In genomic region chr6:158000530-158001307, GRCh38 we compare ENCODE assay signal across 14 cellular contexts. TPM values are rescaled to one million over a fixed set of nuclear protein-coding genes. Genes with fewer than 3 reads are reported as not detected.
A peak's percentile ranks its signal among the peaks of the same experiment; 100 is the strongest.
DNase-seq lines count a peak whose midpoint lies in the region; ATAC-seq, FAIRE-seq and TF ChIP-seq lines count a peak whose summit lies in the region.
"Had no signal": no experiment of that assay in that cellular context is flagged by ENCODE, and none has a peak within 500 bp of the region (broad histone marks: within the 10 kb centered on the region; RNA-seq: fewer than 3 reads in every experiment).

No MANE protein-coding gene starts in this region.

- TF ChIP-seq CTCF in esophagus muscularis mucosa (IDR thresholded peaks at IDR 0.05): no peak
- no peak for TF ChIP-seq CTCF in pancreas (IDR thresholded peaks at IDR 0.05)

- H3K9me3 Mint-ChIP-seq in activated CD4-positive, alpha-beta T cell treated with anti-CD3 and anti-CD28 coated beads, Interleukin-2, amount 10 ng/mL, durations not matched to agents 24 days and 14 days: no peaks in the 10 kb centered on the region
- H3K9me3 Mint-ChIP-seq: GM23338 had no signal

- peaks cover 34% of the 10 kb centered on the region for H3K4me1 Mint-ChIP-seq in activated CD4-positive, alpha-beta T cell treated with anti-CD3 and anti-CD28 coated beads, Interleukin-2, amount 10 ng/mL, durations not matched to agents 24 days and 14 days

- no peak for TF ChIP-seq POLR2A in esophagus muscularis mucosa (IDR thresholded peaks at IDR 0.05; ENCODE audit: low read depth)

- no peaks in the 10 kb centered on the region for H3K9me3 ChIP-seq in right cardiac atrium (ENCODE audit: control insufficient read depth, low read length)
- no peaks in the 10 kb centered on the region for H3K9me3 ChIP-seq in esophagus muscularis mucosa
- no peaks in the 10 kb centered on the region for H3K9me3 ChIP-seq in pancreas
- no peaks in the 10 kb centered on the region for H3K9me3 ChIP-seq in aorta (ENCODE audit: control insufficient read depth, low read length)
- H3K9me3 ChIP-seq: A549 had no signal

- H3K4me1 ChIP-seq in right cardiac atrium (ENCODE audit: control insufficient read depth, insufficient read depth, low read length) (peaks cover 12% of the 10 kb centered on the region), esophagus muscularis mucosa (peaks cover 48 to 68% (median 65%) of the 10 kb centered on the region in 4 donors), pancreas (peaks cover 28 to 49% (median 36%) of the 10 kb centered on the region in 3 donors), aorta (ENCODE audit: control insufficient read depth in 1 of 2, insufficient read depth in 2 of 2, low read length in 2 of 2) (peaks cover 0 to 4% of the 10 kb centered on the region in 2 donors)

- H3K36me3 ChIP-seq in esophagus muscularis mucosa: no peaks in the 10 kb centered on the region
- H3K36me3 ChIP-seq in pancreas: no peaks in the 10 kb centered on the region
- no peaks in the 10 kb centered on the region for H3K36me3 ChIP-seq in aorta (ENCODE audit: control insufficient read depth in 1 of 2, insufficient read depth in 2 of 2, low read length in 1 of 2)

- H3K27ac ChIP-seq in right cardiac atrium (ENCODE audit: low read length): no peak overlapping the region
- H3K27ac ChIP-seq in esophagus muscularis mucosa (replicated peaks in 1 of 4): peak overlapping the region; percentile 53 to 77 (median 56)
- H3K27ac ChIP-seq in pancreas: peak overlapping the region; percentile 34 to 77 (median 62)
- peak overlapping the region; percentile 34 to 62 for H3K27ac ChIP-seq in aorta (ENCODE audit: low read depth in 1 of 2, low read length in 2 of 2)
- H3K27ac ChIP-seq: A549 had no signal

- H3K4me3 Mint-ChIP-seq in activated CD4-positive, alpha-beta T cell treated with anti-CD3 and anti-CD28 coated beads, Interleukin-2, amount 10 ng/mL, durations not matched to agents 24 days and 14 days: no peak overlapping the region
- H3K4me3 Mint-ChIP-seq: GM23338 had no signal

- H3K36me3 Mint-ChIP-seq in activated CD4-positive, alpha-beta T cell treated with anti-CD3 and anti-CD28 coated beads, Interleukin-2, amount 10 ng/mL, durations not matched to agents 24 days and 14 days (ENCODE audit: low read depth): peaks cover 16% of the 10 kb centered on the region

- H3K27me3 ChIP-seq in right cardiac atrium (ENCODE audit: control insufficient read depth, insufficient read depth) (no peaks in the 10 kb centered on the region), esophagus muscularis mucosa (no peaks in the 10 kb centered on the region), pancreas (no peaks in the 10 kb centered on the region), aorta (ENCODE audit: control insufficient read depth in 1 of 2, insufficient read depth in 2 of 2, low read length in 1 of 2) (no peaks in the 10 kb centered on the region)

- DNase-seq in cardiac septum (ENCODE audit: low spot score) (peak; percentile 73), right cardiac atrium (no peak), esophagus muscularis mucosa (ENCODE audit: extremely low spot score) (no peak), pancreas (peak in 2 of 6 donors; percentile 41 to 54), aorta (peak in 1 of 2 donors; percentile 68), amniotic stem cell (lab: John Stamatoyannopoulos, UW) (no peak), NCI-H2029 treated with DMSO at 0.1 percent for 48 hours (lab: John Stamatoyannopoulos, UW) (no peak)
- no peak for DNase-seq in activated CD4-positive, alpha-beta T cell treated with anti-CD3 and anti-CD28 coated beads, Interleukin-2, amount 10 ng/mL, durations not matched to agents 24 days and 14 days
- DNase-seq: activated CD4-positive, alpha-beta T cell treated with anti-CD3 and anti-CD28 coated beads, Interleukin-2, amount 50 U/mL, for 48 hours; kidney; NCI-H187 treated with DMSO at 0.1 percent for 48 hours had no signal

- no peak overlapping the region for H3K4me3 ChIP-seq in right cardiac atrium (ENCODE audit: low read length)
- H3K4me3 ChIP-seq in esophagus muscularis mucosa: no peak overlapping the region
- no peak overlapping the region for H3K4me3 ChIP-seq in pancreas
- H3K4me3 ChIP-seq in aorta (ENCODE audit: low read length in 2 of 2): no peak overlapping the region
- H3K4me3 ChIP-seq: A549, GM12878, GM23338 had no signal

- no peak for FAIRE-seq in pancreas (lab: Jason Lieb, UNC)
- FAIRE-seq: A549, GM12878, kidney had no signal

- no peak for TF ChIP-seq EP300 in esophagus muscularis mucosa (IDR thresholded peaks at IDR 0.05)

- no peaks in the 10 kb centered on the region for H3K27me3 Mint-ChIP-seq in activated CD4-positive, alpha-beta T cell treated with anti-CD3 and anti-CD28 coated beads, Interleukin-2, amount 10 ng/mL, durations not matched to agents 24 days and 14 days

- 88% methylated on average over 17 of the region's 17 CpGs for WGBS in right cardiac atrium
- WGBS in esophagus muscularis mucosa: 89% methylated on average over 17 of the region's 17 CpGs
- 86 to 95% methylated on average over 17 of the region's 17 CpGs for WGBS in pancreas, 2 donors
- WGBS in aorta, 2 donors: 91 to 93% methylated on average over 17 of the region's 17 CpGs

- H3K27ac Mint-ChIP-seq in activated CD4-positive, alpha-beta T cell treated with anti-CD3 and anti-CD28 coated beads, Interleukin-2, amount 10 ng/mL, durations not matched to agents 24 days and 14 days: no peak overlapping the region
- H3K27ac Mint-ChIP-seq: GM23338 had no signal

- ATAC-seq in right cardiac atrium (no peak), pancreas (no peak), aorta (ENCODE audit: low FRiP score) (no peak)
- ATAC-seq: A549, GM12878, GM23338 had no signal

- intact Hi-C loops in cardiac septum (cut with DNase I) (no loop called here), right cardiac atrium (cut with DNase I) (no loop called here), esophagus muscularis mucosa (cut with DNase I) (no loop called here), pancreas (cut with DNase I) (no loop called here), aorta (cut with DNase I) (loop anchor here (5.0 kb wide), 2 partner anchors 42 to 67 kb away; no protein-coding TSS in a partner anchor)
- intact Hi-C loops in activated CD4-positive, alpha-beta T cell treated with anti-CD3 and anti-CD28 coated beads, Interleukin-2, amount 10 ng/mL, durations not matched to agents 24 days and 14 days (cut with micrococcal nuclease): loop anchor here (5.0 kb wide), 1 partner anchor 37 kb away; no protein-coding TSS in a partner anchor

RNA-seq across cellular contexts. Expression of gene SYNJ2, which starts 19.1 kb away (rescaled TPM):
- total RNA-seq in cardiac septum (24.0 TPM), right cardiac atrium (10 to 100 TPM; 13.4 to 26.3 (median 20.4) TPM), esophagus muscularis mucosa (10 to 100 TPM; 17.0 to 25.3 (median 25.1) TPM), pancreas (10 to 100 TPM in 3 of 6 donors, 1 to 10 TPM in 3; 8.1 to 17.1 (median 10.1) TPM), aorta (10 to 100 TPM; 26.8 to 38.7 TPM)
- polyA plus RNA-seq in right cardiac atrium (9.5 TPM), pancreas (1 to 10 TPM; 7.9 to 8.6 TPM), aorta (10 to 100 TPM in 1 of 2 donors, 1 to 10 TPM in 1; 8.6 to 17.9 TPM)
- total RNA-seq in activated CD4-positive, alpha-beta T cell treated with anti-CD3 and anti-CD28 coated beads, Interleukin-2, amount 10 ng/mL, durations not matched to agents 24 days and 14 days: 22.2 and 24.3 TPM in 2 replicates

Comparison
In these comparisons a context has a peak if more than half of its experiments do, and no peak if none do; other contexts are left out.
1. intact Hi-C loops: an anchor here in aorta (5.0 kb wide) and activated CD4-positive, alpha-beta T cell treated with anti-CD3 and anti-CD28 coated beads, Interleukin-2, amount 10 ng/mL, durations not matched to agents 24 days and 14 days (5.0 kb wide); none called in cardiac septum, right cardiac atrium, esophagus muscularis mucosa and pancreas.